ENCODE assay signal across 10 cellular contexts in the genomic region with DNA sequence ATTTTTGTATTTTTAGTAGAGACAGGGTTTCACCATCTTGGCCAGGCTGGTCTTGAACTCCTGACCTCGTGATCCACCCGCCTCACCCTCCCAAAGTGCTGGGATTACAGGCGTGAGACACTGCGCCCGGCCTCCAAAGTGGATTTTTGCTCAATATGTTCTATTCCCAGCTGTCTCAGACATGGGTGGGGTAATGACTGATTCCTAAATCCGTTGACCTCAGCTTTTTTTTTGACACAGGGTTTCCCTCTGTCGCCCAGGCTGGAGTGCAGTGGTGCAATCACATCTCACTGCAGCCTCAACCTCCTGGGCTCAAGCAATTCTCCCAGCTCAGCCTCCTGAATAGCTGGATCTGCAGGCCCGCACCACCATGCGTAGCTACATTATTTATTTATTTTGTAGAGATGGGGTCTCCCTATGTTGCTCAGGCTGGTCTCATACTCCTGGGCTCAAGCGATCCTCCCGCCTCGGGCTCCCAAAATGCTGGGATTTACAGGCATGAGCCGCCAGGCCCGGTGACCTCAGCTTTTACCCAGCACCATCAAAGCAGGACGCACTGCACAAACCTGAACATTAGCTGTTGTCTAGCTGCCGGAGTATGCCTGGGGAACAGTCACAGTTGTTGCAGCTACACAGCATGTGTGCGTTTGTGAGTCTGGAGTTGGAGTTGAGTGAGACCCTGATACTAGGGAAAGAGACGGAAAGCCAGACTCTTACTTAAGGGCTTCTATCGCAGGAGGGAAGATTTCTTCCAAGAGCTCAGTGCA. TPM values are rescaled to one million over a fixed set of nuclear protein-coding genes. Genes with fewer than 3 reads are reported as not detected.
DNase-seq lines count a peak whose midpoint lies in the region; ATAC-seq, FAIRE-seq and TF ChIP-seq lines count a peak whose summit lies in the region.
"Had no signal": no experiment of that assay in that cellular context is flagged by ENCODE, and none has a peak within 500 bp of the region (broad histone marks: within the 10 kb centered on the region; RNA-seq: fewer than 3 reads in every experiment).

No MANE protein-coding gene starts in this region.

- no peaks in the 10 kb centered on the region for H3K9me3 Mint-ChIP-seq in natural killer cell

- H3K4me1 Mint-ChIP-seq in natural killer cell: peaks cover 8 to 14% of the 10 kb centered on the region in 2 donors

- H3K27ac Mint-ChIP-seq in natural killer cell: peak overlapping the region; percentile 84

- H3K27me3 ChIP-seq in heart left ventricle (no peaks in the 10 kb centered on the region), right cardiac atrium (ENCODE audit: control insufficient read depth, insufficient read depth) (no peaks in the 10 kb centered on the region), K562 (ENCODE audit: control insufficient read depth in 2 of 2, insufficient read depth in 2 of 2, low read length in 2 of 2) (peaks cover 47 to 57% of the 10 kb centered on the region in 2 experiments), uterus (no peaks in the 10 kb centered on the region)
- H3K27me3 ChIP-seq: right lobe of liver had no signal

- TF ChIP-seq POLR2A in heart left ventricle (IDR thresholded peaks at IDR 0.05) (no peak), K562 (conservative IDR thresholded peaks at IDR 0.05) (no peak), uterus (IDR thresholded peaks at IDR 0.05) (no peak)

- H3K4me3 ChIP-seq in heart left ventricle: no peak overlapping the region
- H3K4me3 ChIP-seq in right cardiac atrium (ENCODE audit: low read length): no peak overlapping the region
- no peak overlapping the region for H3K4me3 ChIP-seq in K562
- no peak overlapping the region for H3K4me3 ChIP-seq in uterus
- no peak overlapping the region for H3K4me3 ChIP-seq in kidney (ENCODE audit: low read length in 2 of 2)
- H3K4me3 ChIP-seq: right lobe of liver had no signal

- H3K9me3 ChIP-seq in heart left ventricle (no peaks in the 10 kb centered on the region), right cardiac atrium (ENCODE audit: control insufficient read depth, low read length) (no peaks in the 10 kb centered on the region), K562 (replicated peaks; ENCODE audit: control insufficient read depth, insufficient read depth, low read depth, low read length) (no peaks in the 10 kb centered on the region), uterus (no peaks in the 10 kb centered on the region), kidney (ENCODE audit: control insufficient read depth in 1 of 2, low read length in 2 of 2) (no peaks in the 10 kb centered on the region)
- H3K9me3 ChIP-seq: right lobe of liver had no signal

- TF ChIP-seq CTCF in heart left ventricle (IDR thresholded peaks at IDR 0.05) (no peak), K562 (IDR thresholded peaks at IDR 0.05 in 2 of 3, conservative IDR thresholded peaks at IDR 0.05 in 1 of 3; ENCODE audit: insufficient read depth in 2 of 3, low read depth in 1 of 3, low read length in 3 of 3) (no peak), natural killer cell (IDR thresholded peaks at IDR 0.05) (no peak), uterus (IDR thresholded peaks at IDR 0.05) (no peak), kidney (IDR thresholded peaks at IDR 0.05; ENCODE audit: borderline replicate concordance, extremely low read depth, insufficient read depth) (no peak)

- no peak overlapping the region for H3K4me2 ChIP-seq in K562 (ENCODE audit: insufficient read depth, low read length)

- H3K9ac ChIP-seq in K562 (ENCODE audit: insufficient read depth in 1 of 2, low read depth in 2 of 2, low read length in 2 of 2) (no peak overlapping the region), kidney (ENCODE audit: low read length in 2 of 2) (no peak overlapping the region)

- H3K9me1 ChIP-seq in K562 (ENCODE audit: control insufficient read depth, insufficient read depth, low read length): no peaks in the 10 kb centered on the region

- H3K36me3 ChIP-seq in heart left ventricle (no peaks in the 10 kb centered on the region), K562 (ENCODE audit: control insufficient read depth, insufficient read depth, low read length) (no peaks in the 10 kb centered on the region), uterus (no peaks in the 10 kb centered on the region), kidney (ENCODE audit: control insufficient read depth in 1 of 2, insufficient read depth in 2 of 2, low read length in 2 of 2) (no peaks in the 10 kb centered on the region)
- H3K36me3 ChIP-seq: right lobe of liver had no signal

- CTCF ChIA-PET in K562 (lab: Yijun Ruan, JAX; ENCODE audit: low intra/inter-chr PET ratio): interaction anchor here (1.5 to 3.2 kb wide), 2 partner anchors 177 to 192 kb away, joined by 5 to 32 read pairs; no protein-coding TSS in a partner anchor

- H3K4me3 Mint-ChIP-seq in natural killer cell: peak overlapping the region; percentile 45

- H3K27ac ChIP-seq in heart left ventricle (peak overlapping the region in 7 of 12 donors; percentile 78 to 87 (median 84)), right cardiac atrium (ENCODE audit: low read length) (no peak overlapping the region), K562 (ENCODE audit: extremely low read depth, low read depth, low read length) (no peak overlapping the region), uterus (peak overlapping the region; percentile 89 to 96), kidney (ENCODE audit: low read depth in 2 of 2, low read length in 2 of 2) (no peak overlapping the region)
- H3K27ac ChIP-seq: right lobe of liver had no signal

- FAIRE-seq in K562 (lab: Jason Lieb, UNC) (no peak), kidney (lab: Jason Lieb, UNC) (no peak)

- no peak for ATAC-seq in heart left ventricle
- no peak for ATAC-seq in right cardiac atrium
- no peak for ATAC-seq in K562
- no peak for ATAC-seq in natural killer cell
- no peak for ATAC-seq in GM21367 (IDR thresholded peaks at IDR 0.05; ENCODE audit: unreplicated experiment)

- H3K27me3 Mint-ChIP-seq in natural killer cell (ENCODE audit: low read depth in 2 of 2): no peaks in the 10 kb centered on the region

- DNase-seq in heart left ventricle (no peak), right cardiac atrium (no peak), K562 (ENCODE audit: extremely low read depth in 1 of 4, low spot score in 3 of 4) (no peak), natural killer cell (no peak), uterus (no peak), NCI-H526 (lab: John Stamatoyannopoulos, UW) (no peak), kidney (no peak)
- DNase-seq: OCI-M1 had no signal

- H3K4me1 ChIP-seq in heart left ventricle (peaks cover 3 to 30% (median 21%) of the 10 kb centered on the region in 12 donors), right cardiac atrium (ENCODE audit: control insufficient read depth, insufficient read depth, low read length) (peaks cover 6% of the 10 kb centered on the region), K562 (replicated peaks in 1 of 2; ENCODE audit: control insufficient read depth in 2 of 2, insufficient read depth in 2 of 2, low read length in 2 of 2) (peaks cover 5 to 7% of the 10 kb centered on the region in 2 experiments; a peak in 3 of 5 replicates), uterus (peaks cover 8 to 14% of the 10 kb centered on the region in 2 donors), kidney (ENCODE audit: control insufficient read depth in 1 of 2, insufficient read depth in 1 of 2, low read depth in 1 of 2, low read length in 2 of 2) (peaks cover 0 to 4% of the 10 kb centered on the region in 2 donors)
- H3K4me1 ChIP-seq: right lobe of liver had no signal

- no peaks in the 10 kb centered on the region for H3K36me3 Mint-ChIP-seq in natural killer cell

- H3K79me2 ChIP-seq in K562 (ENCODE audit: control insufficient read depth, insufficient read depth, low read length): no peaks in the 10 kb centered on the region

- WGBS in heart left ventricle, 4 donors: 94 to 96% (median 95%) methylated on average over 19 of the region's 19 CpGs
- 90% methylated on average over 19 of the region's 19 CpGs for WGBS in right cardiac atrium
- WGBS in K562 (ENCODE audit: insufficient coverage, low coverage, missing lambda C conversion rate): 51% methylated on average over 19 of the region's 19 CpGs

- TF ChIP-seq EP300 in K562 (IDR thresholded peaks at IDR 0.05; ENCODE audit: low read length): no peak

- intact Hi-C loops in heart left ventricle (cut with DNase I): loop anchor here in 9 of 10 donors (1.0 to 10.0 kb wide), 10 partner anchors 84 to 402 kb away; partner anchors contain the start of genes STUM (in 6 of the 9) and ITPKB (in 4 of the 9)
- intact Hi-C loops in right cardiac atrium (cut with DNase I): loop anchor here (5.0 to 10.0 kb wide), 4 partner anchors 92 to 402 kb away; partner anchors contain the start of genes STUM (in 2 of the 4) and ITPKB (in 1 of the 4)
- intact Hi-C loops in K562 (cut with micrococcal nuclease): loop anchor here (5.0 to 10.0 kb wide), 3 partner anchors 64 to 402 kb away; partner anchors contain the start of gene STUM
- intact Hi-C loops in natural killer cell (cut with micrococcal nuclease): loop anchor here (5.0 to 10.0 kb wide), 3 partner anchors 92 to 279 kb away; partner anchors contain the start of genes ITPKB and STUM
- intact Hi-C loops in uterus (cut with DNase I; ENCODE audit: low total_unique reads): no loop called here
- intact Hi-C loops in kidney (cut with DNase I): no loop called here

- no peaks in the 10 kb centered on the region for H4K20me1 ChIP-seq in K562 (replicated peaks; ENCODE audit: control insufficient read depth, insufficient read depth, low read length)

- TF ChIP-seq RAD21 in K562 (CRISPR knock-in tag; conservative IDR thresholded peaks at IDR 0.05 in 1 of 2, IDR thresholded peaks at IDR 0.05 in 1 of 2): no peak

- POLR2A ChIA-PET in K562 (lab: Yijun Ruan, JAX): interaction anchor here (1.0 to 2.7 kb wide), 2 partner anchors 11 to 21 kb away, joined by 3 to 15 read pairs; no protein-coding TSS in a partner anchor

- BruUV-seq in K562 (replicated peaks; lab: Mats Ljungman, UMichigan): no TSS peak

- H2AFZ ChIP-seq in K562 (ENCODE audit: low read depth, low read length): no peak overlapping the region

- in situ Hi-C loops in K562 (cut with MboI): loop anchor here (5.0 kb wide), 1 partner anchor 189 kb away; no protein-coding TSS in a partner anchor

RNA-seq across cellular contexts. Expression of gene PSEN2, which starts 43.8 kb away (rescaled TPM):
- total RNA-seq in heart left ventricle (10 to 100 TPM; 17.2 to 30.9 (median 21.7) TPM), right cardiac atrium (10 to 100 TPM; 17.2 to 25.8 (median 20.3) TPM), K562 (2014; rRNA removed) (21.3 and 23.7 TPM in 2 replicates), K562 (2014; rRNA removed; fragmentation: Illumina TruSeq; extraction: Trizol) (9.2 and 10.9 TPM in 2 replicates), K562 (2015; rRNA removed; fragmentation: Illumina TruSeq; extraction: Trizol) (15.1 and 15.2 TPM in 2 replicates), K562 (2021) (19.7 and 21.5 TPM in 2 replicates), natural killer cell (10 to 100 TPM; 12.6 to 22.8 (median 14.9) TPM), uterus (10 to 100 TPM; 12.8 to 80.9 (median 31.3) TPM), kidney (25.6 TPM)
- polyA plus RNA-seq in heart left ventricle (10 to 100 TPM; 12.3 to 18.3 TPM), right cardiac atrium (15.4 TPM), K562 (2011; rRNA removed) (12.1 and 12.9 TPM in 2 replicates), K562 (2014; fragmentation: Illumina TruSeq; extraction: Trizol) (13.7 and 15.4 TPM in 2 replicates), K562 (2014; fragmentation: Nextera tagmentation; extraction: Ambion mirVana) (1 to 10 TPM; 2.3 to 3.3 TPM), K562 (2014; rRNA removed) (18.0 and 20.9 TPM in 2 replicates), kidney (ENCODE audit: insufficient read depth, low read depth, low replicate concordance) (22.6 TPM)
- total RNA-seq in K562 (2011; cell fraction: chromatin; rRNA removed; ENCODE audit: low replicate concordance): 26.0 and 76.1 TPM in 2 replicates
- 54.9 and 66.9 TPM in 2 replicates for total RNA-seq in K562 (2011; cell fraction: nucleolus; rRNA removed)
- total RNA-seq in K562 (2011; cell fraction: nucleoplasm; rRNA removed): 40.9 and 48.3 TPM in 2 replicates
- 13.0 and 21.6 TPM in 2 replicates for polyA plus RNA-seq in K562 (2011; cell fraction: cytosol; rRNA removed)
- polyA plus RNA-seq in K562 (2011; cell fraction: nucleus; rRNA removed): 25.4 and 41.4 TPM in 2 replicates
- 15.3 and 17.8 TPM in 2 replicates for polyA plus RNA-seq in K562 (2012)
- polyA minus RNA-seq in K562 (2011; rRNA and poly(A)+ RNA removed): 14.2 and 24.8 TPM in 2 replicates
- 6.5 and 10.5 TPM in 2 replicates for polyA minus RNA-seq in K562 (2011; cell fraction: cytosol; rRNA and poly(A)+ RNA removed)
- polyA minus RNA-seq in K562 (2011; cell fraction: nucleus; rRNA and poly(A)+ RNA removed): 16.0 and 20.1 TPM in 2 replicates

Comparison
In these comparisons a context has a peak if more than half of its experiments do, and no peak if none do; other contexts are left out.
1. H3K27ac ChIP-seq: peak in heart left ventricle (7 of 12) and uterus (2 of 2); none in right cardiac atrium (single experiment), K562 (single experiment) and kidney (0 of 2).
2. intact Hi-C loops: an anchor here in heart left ventricle (1.0 to 10.0 kb wide), right cardiac atrium (5.0 to 10.0 kb wide), K562 (5.0 to 10.0 kb wide) and natural killer cell (5.0 to 10.0 kb wide); none called in uterus and kidney.